In the genomic region with DNA sequence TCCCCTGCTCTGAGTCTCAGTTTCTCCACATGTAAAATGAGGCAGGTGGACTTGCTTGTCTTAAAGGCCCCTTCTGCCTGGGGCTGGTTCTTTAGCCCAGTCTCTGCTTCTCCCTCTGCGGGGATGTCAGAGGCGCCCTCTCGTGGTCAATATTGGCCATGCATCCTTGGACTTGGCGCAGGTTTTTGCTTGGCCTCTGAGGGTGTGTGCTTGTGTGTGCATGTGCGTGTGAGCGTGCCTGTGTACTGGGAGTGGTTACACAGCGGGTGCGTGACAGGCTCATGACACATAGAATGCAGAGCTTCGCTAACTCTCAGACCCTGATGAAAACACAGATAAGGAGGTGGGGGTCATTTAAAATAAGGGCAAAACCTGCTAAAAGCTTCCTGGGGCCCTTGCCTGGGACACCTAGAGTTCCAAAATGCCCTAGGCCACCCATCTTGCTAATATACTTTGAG, we compare ENCODE assay signal across 7 cellular contexts.
A peak's percentile ranks its signal among the peaks of the same experiment; 100 is the strongest.
DNase-seq lines count a peak whose midpoint lies in the region; ATAC-seq and TF ChIP-seq lines count a peak whose summit lies in the region.

No MANE protein-coding gene starts in this region.

- no peaks in the 10 kb centered on the region for H3K36me3 ChIP-seq in prostate gland
- H3K36me3 ChIP-seq in aorta (ENCODE audit: control insufficient read depth in 1 of 2, insufficient read depth in 2 of 2, low read length in 1 of 2) = peaks cover 0 to 2% of the 10 kb centered on the region in 2 donors

- H3K27ac ChIP-seq in prostate gland (no peak overlapping the region), aorta (ENCODE audit: low read depth in 1 of 2, low read length in 2 of 2) (no peak overlapping the region)

- ATAC-seq in activated naive CD4-positive, alpha-beta T cell treated with anti-CD3 and anti-CD28 coated beads, Interleukin-2, amount 50 U/mL, for 72 hours = peak; percentile 81 to 96
- ATAC-seq in Right ventricle myocardium inferior (peak; percentile 85), aorta (ENCODE audit: low FRiP score) (peak; percentile 90)

- no peaks in the 10 kb centered on the region for H3K27me3 ChIP-seq in prostate gland (replicated peaks; ENCODE audit: insufficient read depth)
- no peaks in the 10 kb centered on the region for H3K27me3 ChIP-seq in aorta (ENCODE audit: control insufficient read depth in 1 of 2, insufficient read depth in 2 of 2, low read length in 1 of 2)

- no peaks in the 10 kb centered on the region for H3K9me3 Mint-ChIP-seq in activated naive CD4-positive, alpha-beta T cell treated with anti-CD3 and anti-CD28 coated beads, Interleukin-2, amount 50 U/mL, for 72 hours

- no peaks in the 10 kb centered on the region for H3K4me1 ChIP-seq in prostate gland (replicated peaks)
- H3K4me1 ChIP-seq in aorta (ENCODE audit: control insufficient read depth in 1 of 2, insufficient read depth in 2 of 2, low read length in 2 of 2) = no peaks in the 10 kb centered on the region

- WGBS in prostate gland = 1% methylated on average over 9 of the region's 9 CpGs
- WGBS in aorta, 2 donors = 3% methylated on average over 9 of the region's 9 CpGs

- TF ChIP-seq POLR2A in prostate gland (IDR thresholded peaks at IDR 0.05) = no peak

- H3K9me3 ChIP-seq in prostate gland (no peaks in the 10 kb centered on the region), aorta (ENCODE audit: control insufficient read depth, low read length) (no peaks in the 10 kb centered on the region)

- DNase-seq in KG1 (lab: John Stamatoyannopoulos, UW) (peak; percentile 66), SKM-1 treated with dmso at 0.1 percent for 144 hours (lab: John Stamatoyannopoulos, UW; ENCODE audit: unreplicated experiment) (peak; percentile 74), Right ventricle myocardium inferior (ENCODE audit: missing footprints) (peak; percentile 85), prostate gland (ENCODE audit: low spot score) (peak; percentile 54), aorta (peak; percentile 85 to 94)
- peak; percentile 67 to 88 for DNase-seq in activated naive CD4-positive, alpha-beta T cell treated with anti-CD3 and anti-CD28 coated beads, Interleukin-2, amount 50 U/mL, for 72 hours (ENCODE audit: low spot score in 2 of 2)

- no peak overlapping the region for H3K27ac Mint-ChIP-seq in activated naive CD4-positive, alpha-beta T cell treated with anti-CD3 and anti-CD28 coated beads, Interleukin-2, amount 50 U/mL, for 72 hours

- H3K4me3 ChIP-seq in GM12875 (ENCODE audit: low read depth, low read length) (no peak overlapping the region), prostate gland (no peak overlapping the region), aorta (ENCODE audit: low read length in 2 of 2) (no peak overlapping the region)

- no peaks in the 10 kb centered on the region for H3K36me3 Mint-ChIP-seq in activated naive CD4-positive, alpha-beta T cell treated with anti-CD3 and anti-CD28 coated beads, Interleukin-2, amount 50 U/mL, for 72 hours

- intact Hi-C loops in Right ventricle myocardium inferior (cut with DNase I) (no loop called here), prostate gland (cut with DNase I) (no loop called here), aorta (cut with DNase I) (no loop called here)

- TF ChIP-seq CTCF in GM12875 (IDR thresholded peaks at IDR 0.05; ENCODE audit: borderline replicate concordance, insufficient read depth, low read depth, low read length) (peak; percentile 96), prostate gland (IDR thresholded peaks at IDR 0.05) (peak; percentile 50 to 89 (median 72))
